In genomic region chr18:79400091-79400590, GRCh38 we compare ENCODE assay signal across 8 cellular contexts. TPM values are rescaled to one million over a fixed set of nuclear protein-coding genes. Genes with fewer than 3 reads are reported as not detected.
DNase-seq lines count a peak whose midpoint lies in the region; ATAC-seq and TF ChIP-seq lines count a peak whose summit lies in the region.

No MANE protein-coding gene starts in this region.

- no peak overlapping the region for H3K4me3 Mint-ChIP-seq in chondrocyte (ENCODE audit: unreplicated experiment)
- H3K4me3 Mint-ChIP-seq in stimulated activated effector memory CD8-positive, alpha-beta T cell treated with anti-CD3 and anti-CD28 coated beads, Interleukin-12 subunit alpha, Interleukin-12 subunit beta, amount 100 ng/mL, for 72 hours = peak overlapping the region; percentile 82

- no peaks in the 10 kb centered on the region for H3K9me3 Mint-ChIP-seq in chondrocyte (ENCODE audit: low read depth)
- H3K9me3 Mint-ChIP-seq in stimulated activated effector memory CD8-positive, alpha-beta T cell treated with anti-CD3 and anti-CD28 coated beads, Interleukin-12 subunit alpha, Interleukin-12 subunit beta, amount 100 ng/mL, for 72 hours = no peaks in the 10 kb centered on the region

- in situ Hi-C loops in ACHN (cut with HindIII; ENCODE audit: low pct_ligation_motif_present, low pct_unique_long_range_greater_than_20kb, low sequenced_read_pairs) = no loop called here

- H3K4me1 Mint-ChIP-seq in chondrocyte (ENCODE audit: low read depth) = peaks cover 27% of the 10 kb centered on the region
- H3K4me1 Mint-ChIP-seq in stimulated activated effector memory CD8-positive, alpha-beta T cell treated with anti-CD3 and anti-CD28 coated beads, Interleukin-12 subunit alpha, Interleukin-12 subunit beta, amount 100 ng/mL, for 72 hours = peaks cover 48% of the 10 kb centered on the region

- WGBS in lower leg skin, 2 donors = 0 to 1% methylated on average over 36 to 52 of the region's 71 CpGs

- H3K4me3 ChIP-seq in lower leg skin (ENCODE audit: low read depth, poor library complexity, severe bottlenecking) = peak overlapping the region; percentile 66

- TF ChIP-seq CTCF in chondrocyte (IDR thresholded peaks at IDR 0.05) (no peak), lower leg skin (IDR thresholded peaks at IDR 0.05) (no peak)

- intact Hi-C loops in lower leg skin (cut with DNase I; ENCODE audit: low total_unique reads) = no loop called here

- TF ChIP-seq POLR2A in lower leg skin (IDR thresholded peaks at IDR 0.05) = no peak

- ATAC-seq in GM21619 (IDR thresholded peaks at IDR 0.05; ENCODE audit: unreplicated experiment) = peak; percentile 26
- peak; percentile 23 for ATAC-seq in stimulated activated effector memory CD8-positive, alpha-beta T cell treated with anti-CD3 and anti-CD28 coated beads, Interleukin-12 subunit alpha, Interleukin-12 subunit beta, amount 100 ng/mL, for 72 hours

- no peaks in the 10 kb centered on the region for H3K27me3 Mint-ChIP-seq in chondrocyte (ENCODE audit: low read depth)

- DNase-seq in ACHN (peak; percentile 20), T-helper 2 cell (peak in 4 of 5 experiments; percentile 46 to 70 (median 60)), chondrocyte (ENCODE audit: low spot score) (peak; percentile 85), lower leg skin (ENCODE audit: low spot score in 2 of 2) (peak; percentile 80 to 95), DMS153 treated with DMSO at 0.1 percent for 48 hours (lab: John Stamatoyannopoulos, UW; ENCODE audit: unreplicated experiment) (no peak), EL (no peak)
- DNase-seq in stimulated activated effector memory CD8-positive, alpha-beta T cell treated with anti-CD3 and anti-CD28 coated beads, Interleukin-12 subunit alpha, Interleukin-12 subunit beta, amount 100 ng/mL, for 72 hours (ENCODE audit: low spot score in 2 of 2) = no peak

- no peaks in the 10 kb centered on the region for H3K36me3 Mint-ChIP-seq in chondrocyte (ENCODE audit: low read depth)
- peaks cover 30% of the 10 kb centered on the region for H3K36me3 Mint-ChIP-seq in stimulated activated effector memory CD8-positive, alpha-beta T cell treated with anti-CD3 and anti-CD28 coated beads, Interleukin-12 subunit alpha, Interleukin-12 subunit beta, amount 100 ng/mL, for 72 hours

- H3K27ac Mint-ChIP-seq in chondrocyte (ENCODE audit: unreplicated experiment) = no peak overlapping the region
- H3K27ac Mint-ChIP-seq in stimulated activated effector memory CD8-positive, alpha-beta T cell treated with anti-CD3 and anti-CD28 coated beads, Interleukin-12 subunit alpha, Interleukin-12 subunit beta, amount 100 ng/mL, for 72 hours = no peak overlapping the region

RNA-seq across cellular contexts. Expression of gene NFATC1, which starts 4.4 kb away (rescaled TPM):
- 7.1 to 12.5 TPM (median 7.3 TPM) in 3 replicates for total RNA-seq in chondrocyte
- 10 to 100 TPM; 14.0 to 22.4 (median 15.0) TPM for total RNA-seq in lower leg skin

Comparison
In these comparisons a context has a peak if more than half of its experiments do, and no peak if none do; other contexts are left out.
1. DNase-seq: peak in ACHN (single experiment), T-helper 2 cell (4 of 5), chondrocyte (single experiment) and lower leg skin (2 of 2); none in stimulated activated effector memory CD8-positive, alpha-beta T cell treated with anti-CD3 and anti-CD28 coated beads, Interleukin-12 subunit alpha, Interleukin-12 subunit beta, amount 100 ng/mL, for 72 hours (0 of 2), DMS153 treated with DMSO at 0.1 percent for 48 hours (single experiment) and EL (single experiment).